10 cellular contexts compared by ENCODE assay signal in genomic region chr6:7219310-7219709, GRCh38.
DNase-seq lines count a peak whose midpoint lies in the region; ATAC-seq and TF ChIP-seq lines count a peak whose summit lies in the region.
"Had no signal": no experiment of that assay in that cellular context is flagged by ENCODE, and none has a peak within 500 bp of the region (broad histone marks: within the 10 kb centered on the region; RNA-seq: fewer than 3 reads in every experiment).

No MANE protein-coding gene starts in this region.

- no peaks in the 10 kb centered on the region for H3K9me3 Mint-ChIP-seq in activated T-cell treated with anti-CD3 and anti-CD28 coated beads, Interleukin-2, amount 50 U/mL, for 24 hours
- no peaks in the 10 kb centered on the region for H3K9me3 Mint-ChIP-seq in central memory CD8-positive, alpha-beta T cell

- intact Hi-C loops in aorta (cut with DNase I) = no loop called here

- H3K4me3 Mint-ChIP-seq in activated T-cell treated with anti-CD3 and anti-CD28 coated beads, Interleukin-2, amount 50 U/mL, for 24 hours = no peak overlapping the region
- no peak overlapping the region for H3K4me3 Mint-ChIP-seq in central memory CD8-positive, alpha-beta T cell

- peak overlapping the region; percentile 50 for H3K27ac Mint-ChIP-seq in activated T-cell treated with anti-CD3 and anti-CD28 coated beads, Interleukin-2, amount 50 U/mL, for 24 hours
- peak overlapping the region; percentile 13 for H3K27ac Mint-ChIP-seq in central memory CD8-positive, alpha-beta T cell (ENCODE audit: low read depth)

- H3K9me3 ChIP-seq in lung (ENCODE audit: control insufficient read depth in 2 of 2, insufficient read depth in 1 of 2, low read length in 1 of 2) (no peaks in the 10 kb centered on the region), aorta (ENCODE audit: control insufficient read depth, low read length) (no peaks in the 10 kb centered on the region)

- ATAC-seq in central memory CD8-positive, alpha-beta T cell (replicated peaks; ENCODE audit: extremely low read depth, poor library complexity, severe bottlenecking) = no peak
- no peak for ATAC-seq in lung (ENCODE audit: insufficient read depth, low FRiP score)
- peak; percentile 55 for ATAC-seq in aorta (ENCODE audit: low FRiP score)
- ATAC-seq in GM21786 (IDR thresholded peaks at IDR 0.05; ENCODE audit: unreplicated experiment) = no peak

- peaks cover 7 to 17% of the 10 kb centered on the region in 2 donors for H3K4me1 ChIP-seq in lung (ENCODE audit: control insufficient read depth in 2 of 2, insufficient read depth in 2 of 2, low read length in 2 of 2)
- H3K4me1 ChIP-seq in aorta (ENCODE audit: control insufficient read depth in 1 of 2, insufficient read depth in 2 of 2, low read length in 2 of 2) = no peaks in the 10 kb centered on the region

- WGBS in lung, 2 donors = 69 to 78% methylated on average over 6 of the region's 6 CpGs
- WGBS in aorta, 2 donors = 77 to 80% methylated on average over 6 of the region's 6 CpGs

- TF ChIP-seq CTCF in lung (IDR thresholded peaks at IDR 0.05; ENCODE audit: control extremely low read depth, extremely low read depth) = no peak

- no peak for DNase-seq in activated T-cell treated with anti-CD3 and anti-CD28 coated beads, Interleukin-2, amount 50 U/mL, for 24 hours
- no peak for DNase-seq in activated T-cell treated with anti-CD3 and anti-CD28 coated beads for 4 hours
- no peak for DNase-seq in central memory CD8-positive, alpha-beta T cell (ENCODE audit: low spot score in 2 of 2)
- no peak for DNase-seq in lung (ENCODE audit: low spot score)
- no peak for DNase-seq in aorta
- DNase-seq in NCI-H2227 (lab: John Stamatoyannopoulos, UW; ENCODE audit: unreplicated experiment) = no peak
- DNase-seq in germinal center (ENCODE audit: low spot score) = no peak
- DNase-seq: activated CD4-positive, alpha-beta T cell treated with anti-CD3 and anti-CD28 coated beads for 1 hour; cerebellar nuclear complex had no signal

- H3K4me3 ChIP-seq in lung (no peak overlapping the region), aorta (ENCODE audit: low read length in 2 of 2) (no peak overlapping the region)

- H3K27me3 ChIP-seq in lung (ENCODE audit: control insufficient read depth, insufficient read depth) (no peaks in the 10 kb centered on the region), aorta (ENCODE audit: control insufficient read depth in 1 of 2, insufficient read depth in 2 of 2, low read length in 1 of 2) (no peaks in the 10 kb centered on the region)

- H3K36me3 ChIP-seq in lung (ENCODE audit: control insufficient read depth in 2 of 2, insufficient read depth in 2 of 2, low read length in 2 of 2) (peaks cover 0 to 22% of the 10 kb centered on the region in 2 donors), aorta (ENCODE audit: control insufficient read depth in 1 of 2, insufficient read depth in 2 of 2, low read length in 1 of 2) (no peaks in the 10 kb centered on the region)

- H3K27me3 Mint-ChIP-seq in activated T-cell treated with anti-CD3 and anti-CD28 coated beads, Interleukin-2, amount 50 U/mL, for 24 hours = no peaks in the 10 kb centered on the region
- no peaks in the 10 kb centered on the region for H3K27me3 Mint-ChIP-seq in central memory CD8-positive, alpha-beta T cell

- H3K4me1 Mint-ChIP-seq in activated T-cell treated with anti-CD3 and anti-CD28 coated beads, Interleukin-2, amount 50 U/mL, for 24 hours (ENCODE audit: low read depth) = peaks cover 12% of the 10 kb centered on the region
- peaks cover 6% of the 10 kb centered on the region for H3K4me1 Mint-ChIP-seq in central memory CD8-positive, alpha-beta T cell

- H3K36me3 Mint-ChIP-seq in activated T-cell treated with anti-CD3 and anti-CD28 coated beads, Interleukin-2, amount 50 U/mL, for 24 hours (ENCODE audit: low read depth) = peaks cover 84% of the 10 kb centered on the region
- H3K36me3 Mint-ChIP-seq in central memory CD8-positive, alpha-beta T cell (ENCODE audit: insufficient read depth) = peaks cover 43% of the 10 kb centered on the region

- H3K27ac ChIP-seq in lung (ENCODE audit: low read depth in 1 of 2, low read length in 1 of 2) (peak overlapping the region; percentile 36 to 37), aorta (ENCODE audit: low read depth in 1 of 2, low read length in 2 of 2) (no peak overlapping the region)

Comparison
In these comparisons a context has a peak if more than half of its experiments do, and no peak if none do; other contexts are left out.
1. H3K27ac ChIP-seq: peak in lung (2 of 2); none in aorta (0 of 2).